In genomic region chr3:48636149-48636548, GRCh38 we compare ENCODE assay signal across 8 cellular contexts. TPM values are rescaled to one million over a fixed set of nuclear protein-coding genes. Genes with fewer than 3 reads are reported as not detected.
DNase-seq lines count a peak whose midpoint lies in the region; ATAC-seq and TF ChIP-seq lines count a peak whose summit lies in the region.

No MANE protein-coding gene starts in this region.

- no peaks in the 10 kb centered on the region for H3K9me3 Mint-ChIP-seq in effector memory CD8-positive, alpha-beta T cell

- H3F3A ChIP-seq in neural cell (ENCODE audit: insufficient read depth, low read length, poor library complexity, severe bottlenecking) = no peaks in the 10 kb centered on the region

- no peak for DNase-seq in NT2/D1 (ENCODE audit: low read depth, low spot score)
- no peak for DNase-seq in effector memory CD8-positive, alpha-beta T cell
- no peak for DNase-seq in NCI-H524 treated with DMSO at 0.1 percent for 48 hours (lab: John Stamatoyannopoulos, UW)
- no peak for DNase-seq in inferior parietal cortex (ENCODE audit: extremely low spot score)
- DNase-seq in RKO (ENCODE audit: low spot score) = no peak

- H3K4me1 ChIP-seq in NT2/D1 (ENCODE audit: insufficient read depth, insufficient read length) = peaks cover 15% of the 10 kb centered on the region

- no peak for ATAC-seq in effector memory CD8-positive, alpha-beta T cell (replicated peaks)
- ATAC-seq in HG02610 (IDR thresholded peaks at IDR 0.05; ENCODE audit: unreplicated experiment) = no peak

- H3K4me1 Mint-ChIP-seq in effector memory CD8-positive, alpha-beta T cell (ENCODE audit: low read depth in 2 of 2) = peaks cover 14 to 18% of the 10 kb centered on the region in 2 donors

- peak overlapping the region; percentile 75 for H3K9ac ChIP-seq in NT2/D1 (ENCODE audit: insufficient read length, low read depth)
- H3K9ac ChIP-seq in neural cell (ENCODE audit: low read length) = no peak overlapping the region

- H3K27ac ChIP-seq in C4-2B = peak overlapping the region; percentile 95
- H3K27ac ChIP-seq in neural cell (ENCODE audit: low read length) = no peak overlapping the region

- H3K9me3 ChIP-seq in NT2/D1 (ENCODE audit: insufficient read depth, low read length) = no peaks in the 10 kb centered on the region
- no peaks in the 10 kb centered on the region for H3K9me3 ChIP-seq in neural cell (ENCODE audit: low read length)

- H3K4me2 ChIP-seq in neural cell (ENCODE audit: low read length) = peak overlapping the region; percentile 30

- TF ChIP-seq RAD21 in neural cell (conservative IDR thresholded peaks at IDR 0.05) = no peak

- H3K27ac Mint-ChIP-seq in effector memory CD8-positive, alpha-beta T cell = no peak overlapping the region

- H3K79me2 ChIP-seq in neural cell (replicated peaks; ENCODE audit: insufficient read depth, low read length) = no peaks in the 10 kb centered on the region

- peaks cover 2% of the 10 kb centered on the region for H3K36me3 Mint-ChIP-seq in effector memory CD8-positive, alpha-beta T cell (ENCODE audit: insufficient read depth)

- H3K9me2 ChIP-seq in neural cell (ENCODE audit: insufficient read depth, low read length) = no peaks in the 10 kb centered on the region

- TF ChIP-seq CTCF in C4-2B (conservative IDR thresholded peaks at IDR 0.05) (no peak), neural cell (IDR thresholded peaks at IDR 0.05; ENCODE audit: poor library complexity, severe bottlenecking) (no peak)

- H3K27me3 Mint-ChIP-seq in effector memory CD8-positive, alpha-beta T cell = no peaks in the 10 kb centered on the region

- H2AFZ ChIP-seq in neural cell (ENCODE audit: low read depth, low read length) = no peak overlapping the region

- peak overlapping the region; percentile 80 to 89 for H3K4me3 Mint-ChIP-seq in effector memory CD8-positive, alpha-beta T cell

- H3K4me3 ChIP-seq in NT2/D1 (ENCODE audit: insufficient read length, low read depth) (peak overlapping the region; percentile 94), neural cell (ENCODE audit: low read length) (peak overlapping the region; percentile 80)

- H4K20me1 ChIP-seq in neural cell (ENCODE audit: insufficient read depth) = peaks cover 39% of the 10 kb centered on the region

- no peaks in the 10 kb centered on the region for H3K27me3 ChIP-seq in NT2/D1 (ENCODE audit: insufficient read depth, insufficient read length)
- no peaks in the 10 kb centered on the region for H3K27me3 ChIP-seq in neural cell (ENCODE audit: insufficient read depth, low read depth, low read length)

- no peak for TF ChIP-seq EP300 in neural cell (conservative IDR thresholded peaks at IDR 0.05; ENCODE audit: poor library complexity, severe bottlenecking)

- peaks cover 50% of the 10 kb centered on the region for H3K36me3 ChIP-seq in NT2/D1 (ENCODE audit: insufficient read depth, insufficient read length, low read length)
- no peaks in the 10 kb centered on the region for H3K36me3 ChIP-seq in neural cell (ENCODE audit: insufficient read depth, low read length)

TF ChIP-seq in neural cell, 6 proteins besides CTCF, POLR2A, EP300 and RAD21:
- TF ChIP-seq TAF1 (IDR thresholded peaks at IDR 0.05; ENCODE audit: low read depth) (no peak), POLR2AphosphoS5 (IDR thresholded peaks at IDR 0.05) (no peak), SMC3 (conservative IDR thresholded peaks at IDR 0.05; ENCODE audit: poor library complexity) (no peak), REST (IDR thresholded peaks at IDR 0.05; ENCODE audit: borderline replicate concordance) (no peak), MXI1 (conservative IDR thresholded peaks at IDR 0.05; ENCODE audit: poor library complexity, severe bottlenecking) (no peak), EZH2 (IDR thresholded peaks at IDR 0.05; ENCODE audit: borderline replicate concordance, insufficient read depth, low read length, poor library complexity, severe bottlenecking) (no peak)

RNA-seq across cellular contexts. Expression of gene SLC26A6, which starts 0.9 kb away (rescaled TPM):
- polyA plus RNA-seq in neural cell = 23.6 and 25.7 TPM in 2 replicates
- polyA minus RNA-seq in neural cell = 9.4 and 9.7 TPM in 2 replicates

RNA-seq across cellular contexts. Expression of gene TMEM89, which starts 14.6 kb away (rescaled TPM):
- 0.52 TPM in 1 of 2 replicates, not detected in the other for polyA plus RNA-seq in neural cell
- not detected in 2 replicates for polyA minus RNA-seq in neural cell

RNA-seq across cellular contexts. Expression of gene CELSR3, which starts 26.5 kb away (rescaled TPM):
- polyA plus RNA-seq in neural cell = 54.9 and 65.5 TPM in 2 replicates
- 104 and 118 TPM in 2 replicates for polyA minus RNA-seq in neural cell

RNA-seq across cellular contexts. Expression of gene UQCRC1, which starts 26.7 kb away (rescaled TPM):
- polyA plus RNA-seq in neural cell = 267 and 333 TPM in 2 replicates
- 166 and 240 TPM in 2 replicates for polyA minus RNA-seq in neural cell

RNA-seq across cellular contexts. Expression of gene COL7A1, which starts 41.0 kb away (rescaled TPM):
- polyA plus RNA-seq in neural cell = 45.3 and 53.6 TPM in 2 replicates
- 8.9 and 9.5 TPM in 2 replicates for polyA minus RNA-seq in neural cell
